ENCODE assay signal across 14 cellular contexts in genomic region chr4:73315091-73315490, GRCh38. TPM values are rescaled to one million over a fixed set of nuclear protein-coding genes. Genes with fewer than 3 reads are reported as not detected.
A peak's percentile ranks its signal among the peaks of the same experiment; 100 is the strongest.
DNase-seq lines count a peak whose midpoint lies in the region; ATAC-seq, FAIRE-seq and TF ChIP-seq lines count a peak whose summit lies in the region.
"Had no signal": no experiment of that assay in that cellular context is flagged by ENCODE, and none has a peak within 500 bp of the region (broad histone marks: within the 10 kb centered on the region; RNA-seq: fewer than 3 reads in every experiment).

No MANE protein-coding gene starts in this region.

- no peaks in the 10 kb centered on the region for H3K36me3 ChIP-seq in fibroblast of lung (ENCODE audit: control insufficient read depth, insufficient read depth, low read length)

- H3K4me1 ChIP-seq in fibroblast of lung (ENCODE audit: control insufficient read depth, extremely low read depth, insufficient read depth, low read length) = peaks cover 3% of the 10 kb centered on the region

- FAIRE-seq in RCC 7860 (lab: Jason Lieb, UNC) = peak; percentile 29

- no peak for ATAC-seq in GM18519 (IDR thresholded peaks at IDR 0.05; ENCODE audit: low FRiP score, unreplicated experiment)
- ATAC-seq: Right ventricle myocardium inferior had no signal

- TF ChIP-seq CTCF in fibroblast of lung (conservative IDR thresholded peaks at IDR 0.05 in 1 of 2, IDR thresholded peaks at IDR 0.05 in 1 of 2; ENCODE audit: low read depth in 1 of 2, low read length in 2 of 2) = no peak

- no peak overlapping the region for H3K4me2 ChIP-seq in fibroblast of lung (ENCODE audit: extremely low read depth, insufficient read depth, low read length)

- H3K9me3 ChIP-seq in fibroblast of lung (ENCODE audit: control insufficient read depth, insufficient read depth, low read depth, low read length) = no peaks in the 10 kb centered on the region

- DNase-seq in NCI-H1105 treated with DMSO at 0.1 percent for 48 hours (lab: John Stamatoyannopoulos, UW) (peak; percentile 3), NCI-H1105 (lab: John Stamatoyannopoulos, UW) (no peak), RCC 7860 (ENCODE audit: low spot score) (peak; percentile 55), fibroblast of lung (ENCODE audit: low read depth in 2 of 2) (peak; percentile 63), stromal cell of bone marrow (ENCODE audit: low read depth) (peak; percentile 27), KG1 (lab: John Stamatoyannopoulos, UW) (no peak), anterior cingulate cortex (lab: John Stamatoyannopoulos, UW) (no peak)
- DNase-seq: activated naive CD4-positive, alpha-beta T cell; central memory CD4-positive, alpha-beta T cell; mesenchymal stem cell; nucleus accumbens had no signal

- no peak overlapping the region for H2AFZ ChIP-seq in fibroblast of lung (ENCODE audit: low read length)

- no peaks in the 10 kb centered on the region for H4K20me1 ChIP-seq in fibroblast of lung (ENCODE audit: control insufficient read depth, extremely low read depth, insufficient read depth, low read length)

- H3K4me3 ChIP-seq in fibroblast of lung (replicated peaks in 1 of 4; ENCODE audit: control extremely low read depth in 1 of 4, insufficient read depth in 1 of 4, low read depth in 3 of 4, low read length in 4 of 4) = no peak overlapping the region

- H3K27ac ChIP-seq in fibroblast of lung (ENCODE audit: insufficient read depth, low read length) = no peak overlapping the region
- H3K27ac ChIP-seq: 22Rv1 had no signal

- no peaks in the 10 kb centered on the region for H3K79me2 ChIP-seq in fibroblast of lung (ENCODE audit: control insufficient read depth, insufficient read depth, low read length)

- H3K9ac ChIP-seq in fibroblast of lung (ENCODE audit: insufficient read depth, low read length) = no peak overlapping the region

- no peaks in the 10 kb centered on the region for H3K27me3 ChIP-seq in fibroblast of lung (ENCODE audit: control insufficient read depth, insufficient read depth, low read length)

RNA-seq across cellular contexts. Expression of gene ANKRD17, which starts 56.5 kb away (rescaled TPM):
- total RNA-seq in fibroblast of lung = 36.5 and 46.2 TPM in 2 replicates
- 50.8 and 54.6 TPM in 2 replicates for polyA plus RNA-seq in fibroblast of lung
- polyA plus RNA-seq in fibroblast of lung (2012) = 29.3 and 30.0 TPM in 2 replicates
- 49.5 and 57.9 TPM in 2 replicates for polyA minus RNA-seq in fibroblast of lung (ENCODE audit: low replicate concordance)

Comparison
In these comparisons a context has a peak if more than half of its experiments do, and no peak if none do; other contexts are left out.
1. DNase-seq: peak in NCI-H1105 treated with DMSO at 0.1 percent for 48 hours (single experiment), RCC 7860 (single experiment), fibroblast of lung (2 of 2) and stromal cell of bone marrow (single experiment); none in NCI-H1105 (single experiment), KG1 (single experiment) and anterior cingulate cortex (0 of 58).